ENCODE assay signal across 16 cellular contexts in the genomic region with DNA sequence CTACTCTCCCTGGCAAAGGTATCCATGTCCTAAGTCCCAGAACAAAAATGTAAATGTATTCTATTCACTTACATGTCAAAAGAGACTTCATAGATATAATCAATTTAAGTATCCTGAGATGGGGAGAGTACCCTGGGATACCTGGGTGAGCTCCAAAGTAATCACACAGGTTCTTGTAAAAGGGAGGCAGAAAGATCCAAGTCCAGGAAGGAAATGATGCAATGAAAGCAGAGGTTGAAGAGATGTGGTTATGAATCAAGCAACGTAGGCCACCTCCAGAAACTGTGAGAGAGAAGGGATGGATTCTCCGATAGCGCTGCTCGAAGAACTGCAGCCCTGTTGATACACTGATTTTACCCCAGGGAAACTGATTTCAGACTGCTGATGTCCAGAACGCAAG.
"Had no signal": no experiment of that assay in that cellular context is flagged by ENCODE, and none has a peak within 500 bp of the region (broad histone marks: within the 10 kb centered on the region; RNA-seq: fewer than 3 reads in every experiment).

No MANE protein-coding gene starts in this region.

- DNase-seq: activated B cell treated with CpG ODN at 0.5 μM for 24 hours; activated CD4-positive, alpha-beta T cell treated with anti-CD3 and anti-CD28 coated beads, Interleukin-2, amount 10 ng/mL, durations not matched to agents 7 days and 5 days; activated CD8-positive, alpha-beta memory T cell treated with anti-CD3 and anti-CD28 coated beads, Interleukin-2, amount 50 U/mL, for 48 hours; activated naive CD8-positive, alpha-beta T cell treated with anti-CD3 and anti-CD28 coated beads for 36 hours; amygdala; hippocampal formation; left ventricle myocardium inferior; mucosa of descending colon; naive thymus-derived CD4-positive, alpha-beta T cell; SW 1271; transverse colon had no signal

- H3K9ac ChIP-seq: parathyroid adenoma had no signal

- ATAC-seq: mucosa of descending colon; naive thymus-derived CD4-positive, alpha-beta T cell; stimulated activated memory B cell treated with anti-CD40 and anti-IgM and Interleukin-4, amounts not matched to agents 10 μg/mL and 1 μg/mL and 100 μg/mL, for 72 hours had no signal

- H3K4me1 Mint-ChIP-seq: memory B cell had no signal

- H3K4me3 ChIP-seq: esophagus muscularis mucosa, left ventricle myocardium inferior, mucosa of descending colon, transverse colon had no signal

- H3K4me3 Mint-ChIP-seq: activated B cell treated with CpG ODN at 0.5 μM for 24 hours; activated CD4-positive, alpha-beta T cell treated with anti-CD3 and anti-CD28 coated beads, Interleukin-2, amount 10 ng/mL, durations not matched to agents 7 days and 5 days; activated naive CD8-positive, alpha-beta T cell treated with anti-CD3 and anti-CD28 coated beads for 36 hours; activated T-helper 1 cell treated with anti-CD3 and anti-CD28 coated beads, Interleukin-12 subunit alpha, Interleukin-12 subunit beta, Interleukin-2, Interleukin-4 antibody, amounts not matched to agents 30 ng/mL and 10 ng/mL and 1 ng/mL, durations not matched to agents 14 hours and 24 hours and 36 hours; memory B cell; naive thymus-derived CD4-positive, alpha-beta T cell; stimulated activated memory B cell treated with anti-CD40 and anti-IgM and Interleukin-4, amounts not matched to agents 10 μg/mL and 1 μg/mL and 100 μg/mL, for 72 hours had no signal

- H2AFZ ChIP-seq: parathyroid adenoma had no signal

- H3K27ac Mint-ChIP-seq: activated B cell treated with CpG ODN at 0.5 μM for 24 hours; activated CD4-positive, alpha-beta T cell treated with anti-CD3 and anti-CD28 coated beads, Interleukin-2, amount 10 ng/mL, durations not matched to agents 7 days and 5 days; activated naive CD8-positive, alpha-beta T cell treated with anti-CD3 and anti-CD28 coated beads for 36 hours; activated T-helper 1 cell treated with anti-CD3 and anti-CD28 coated beads, Interleukin-12 subunit alpha, Interleukin-12 subunit beta, Interleukin-2, Interleukin-4 antibody, amounts not matched to agents 30 ng/mL and 10 ng/mL and 1 ng/mL, durations not matched to agents 14 hours and 24 hours and 36 hours; memory B cell; naive thymus-derived CD4-positive, alpha-beta T cell; stimulated activated memory B cell treated with anti-CD40 and anti-IgM and Interleukin-4, amounts not matched to agents 10 μg/mL and 1 μg/mL and 100 μg/mL, for 72 hours had no signal

- H3K9me3 ChIP-seq: esophagus muscularis mucosa, left ventricle myocardium inferior, mucosa of descending colon, transverse colon had no signal

- H3K36me3 ChIP-seq: esophagus muscularis mucosa, left ventricle myocardium inferior, transverse colon had no signal

- H3K9me3 Mint-ChIP-seq: activated B cell treated with CpG ODN at 0.5 μM for 24 hours; activated CD4-positive, alpha-beta T cell treated with anti-CD3 and anti-CD28 coated beads, Interleukin-2, amount 10 ng/mL, durations not matched to agents 7 days and 5 days; activated naive CD8-positive, alpha-beta T cell treated with anti-CD3 and anti-CD28 coated beads for 36 hours; activated T-helper 1 cell treated with anti-CD3 and anti-CD28 coated beads, Interleukin-12 subunit alpha, Interleukin-12 subunit beta, Interleukin-2, Interleukin-4 antibody, amounts not matched to agents 30 ng/mL and 10 ng/mL and 1 ng/mL, durations not matched to agents 14 hours and 24 hours and 36 hours; stimulated activated memory B cell treated with anti-CD40 and anti-IgM and Interleukin-4, amounts not matched to agents 10 μg/mL and 1 μg/mL and 100 μg/mL, for 72 hours had no signal

- H3K27ac ChIP-seq: esophagus muscularis mucosa, left ventricle myocardium inferior, parathyroid adenoma, transverse colon had no signal

- H3K79me2 ChIP-seq: parathyroid adenoma had no signal

- H3K27me3 ChIP-seq: esophagus muscularis mucosa, transverse colon had no signal

- H3K27me3 Mint-ChIP-seq: memory B cell had no signal

- H3K4me1 ChIP-seq: parathyroid adenoma had no signal

- H3K36me3 Mint-ChIP-seq: activated naive CD8-positive, alpha-beta T cell treated with anti-CD3 and anti-CD28 coated beads for 36 hours; memory B cell; naive thymus-derived CD4-positive, alpha-beta T cell; stimulated activated memory B cell treated with anti-CD40 and anti-IgM and Interleukin-4, amounts not matched to agents 10 μg/mL and 1 μg/mL and 100 μg/mL, for 72 hours had no signal
